1 cellular context compared by ENCODE assay signal in genomic region chr17:80770881-80771611, GRCh38.
TF ChIP-seq lines count a peak whose summit lies in the region.

No MANE protein-coding gene starts in this region.

TF ChIP-seq in GM23338, 12 proteins besides CTCF, POLR2A, EP300 and RAD21 (continued from another document):
- TF ChIP-seq STAT1 (IDR thresholded peaks at IDR 0.05; ENCODE audit: unreplicated experiment) (no peak), ETS1 (IDR thresholded peaks at IDR 0.05) (no peak), JUNB (IDR thresholded peaks at IDR 0.05; ENCODE audit: unreplicated experiment) (no peak), ZNF114 (CRISPR knock-in tag; IDR thresholded peaks at IDR 0.05) (no peak), NANOG (IDR thresholded peaks at IDR 0.05; ENCODE audit: borderline replicate concordance) (no peak), CREB1 (CRISPR knock-in tag; IDR thresholded peaks at IDR 0.05; ENCODE audit: low read depth) (no peak), REST (IDR thresholded peaks at IDR 0.05; ENCODE audit: unreplicated experiment) (no peak), EZH2 (IDR thresholded peaks at IDR 0.05; ENCODE audit: low read depth, unreplicated experiment) (no peak)
